8 cellular contexts compared by ENCODE assay signal in genomic region chr3:120742198-120743080, GRCh38. TPM values are rescaled to one million over a fixed set of nuclear protein-coding genes. Genes with fewer than 3 reads are reported as not detected.
DNase-seq lines count a peak whose midpoint lies in the region; ATAC-seq and TF ChIP-seq lines count a peak whose summit lies in the region.

Gene GTF2E1 (plus strand): TSS chr3:120742744. CDS start chr3:120750553, 7,809 bp downstream.
Gene RABL3 (minus strand): TSS chr3:120742516. CDS start chr3:120742507, 9 bp downstream.

- ATAC-seq in GM18502 (IDR thresholded peaks at IDR 0.05; ENCODE audit: poor library complexity, unreplicated experiment) (peak; percentile 98), HG02970 (IDR thresholded peaks at IDR 0.05; ENCODE audit: low FRiP score, unreplicated experiment) (peak; percentile 99), right cardiac atrium (peak; percentile 100)

- WGBS in right cardiac atrium, result under 1% methylated on average over 52 of the region's 52 CpGs

- H3K27ac ChIP-seq in ascending aorta (peak within 1 kb of the TSS; percentile 92 to 93), right cardiac atrium (ENCODE audit: low read length) (peak within 1 kb of the TSS; percentile 95), uterus (peak within 1 kb of the TSS; percentile 92 to 93)

- H3K4me1 ChIP-seq in ascending aorta, result peaks cover 4 to 9% of the 10 kb centered on the region in 2 donors
- H3K4me1 ChIP-seq in right cardiac atrium (ENCODE audit: control insufficient read depth, insufficient read depth, low read length), result no peaks in the 10 kb centered on the region
- H3K4me1 ChIP-seq in uterus, result no peaks in the 10 kb centered on the region

- peak in 1 of 2 donors; percentile 51 for TF ChIP-seq POLR2A in uterus (IDR thresholded peaks at IDR 0.05)

- TF ChIP-seq CTCF in ascending aorta (IDR thresholded peaks at IDR 0.05) (no peak), uterus (IDR thresholded peaks at IDR 0.05) (no peak)

- peaks cover 1% of the 10 kb centered on the region for H3K9me3 Mint-ChIP-seq in T-helper 2 cell treated with Interferon-gamma antibody and Interleukin-4, amounts not matched to agents 5 μg/mL and 100 μg/mL, for 36 hours

- H3K27me3 ChIP-seq in ascending aorta (no peaks in the 10 kb centered on the region), right cardiac atrium (ENCODE audit: control insufficient read depth, insufficient read depth) (no peaks in the 10 kb centered on the region), uterus (no peaks in the 10 kb centered on the region)

- peaks cover 17% of the 10 kb centered on the region for H3K36me3 Mint-ChIP-seq in T-helper 2 cell treated with Interferon-gamma antibody and Interleukin-4, amounts not matched to agents 5 μg/mL and 100 μg/mL, for 36 hours (ENCODE audit: low read depth)

- peaks cover 24% of the 10 kb centered on the region for H3K4me1 Mint-ChIP-seq in T-helper 2 cell treated with Interferon-gamma antibody and Interleukin-4, amounts not matched to agents 5 μg/mL and 100 μg/mL, for 36 hours (ENCODE audit: low read depth)

- intact Hi-C loops in ascending aorta (cut with DNase I), result loop anchor here (1.0 to 10.0 kb wide), 7 partner anchors 146 to 1278 kb away; partner anchors contain the start of genes EAF2, GSK3B, IQCB1 and LRRC58
- intact Hi-C loops in right cardiac atrium (cut with DNase I), result loop anchor here in 1 of 4 donors (10.0 kb wide), 1 partner anchor 138 kb away; no protein-coding TSS in a partner anchor
- intact Hi-C loops in uterus (cut with DNase I; ENCODE audit: low total_unique reads), result no loop called here

- H3K4me3 ChIP-seq in ascending aorta, result peak within 1 kb of the TSS; percentile 87 to 97
- peak within 1 kb of the TSS; percentile 99 for H3K4me3 ChIP-seq in right cardiac atrium (ENCODE audit: low read length)
- peak within 1 kb of the TSS; percentile 72 to 92 for H3K4me3 ChIP-seq in uterus

- H3K4me3 Mint-ChIP-seq in T-helper 2 cell treated with Interferon-gamma antibody and Interleukin-4, amounts not matched to agents 5 μg/mL and 100 μg/mL, for 36 hours, result peak within 1 kb of the TSS; percentile 91

- peak; percentile 98 for DNase-seq in NCI-H1930 (lab: John Stamatoyannopoulos, UW)
- peak; percentile 96 for DNase-seq in T-helper 2 cell treated with Interferon-gamma antibody and Interleukin-4, amounts not matched to agents 5 μg/mL and 100 μg/mL, for 36 hours (ENCODE audit: low spot score)
- DNase-seq in ascending aorta (ENCODE audit: low spot score in 2 of 2), result peak; percentile 96 to 99
- DNase-seq in right cardiac atrium, result peak; percentile 96 to 98 (median 97)
- DNase-seq in pulmonary artery endothelial cell (ENCODE audit: low read depth, low spot score), result peak; percentile 99
- DNase-seq in uterus, result peak; percentile 97 to 98

- peak within 1 kb of the TSS; percentile 97 for H3K27ac Mint-ChIP-seq in T-helper 2 cell treated with Interferon-gamma antibody and Interleukin-4, amounts not matched to agents 5 μg/mL and 100 μg/mL, for 36 hours

- no peaks in the 10 kb centered on the region for H3K27me3 Mint-ChIP-seq in T-helper 2 cell treated with Interferon-gamma antibody and Interleukin-4, amounts not matched to agents 5 μg/mL and 100 μg/mL, for 36 hours (ENCODE audit: low read depth)

- H3K9me3 ChIP-seq in ascending aorta, result peaks cover 0 to 26% of the 10 kb centered on the region in 2 donors
- H3K9me3 ChIP-seq in right cardiac atrium (ENCODE audit: control insufficient read depth, low read length), result no peaks in the 10 kb centered on the region
- H3K9me3 ChIP-seq in uterus, result no peaks in the 10 kb centered on the region

- peaks cover 5 to 15% of the 10 kb centered on the region in 2 donors for H3K36me3 ChIP-seq in ascending aorta
- no peaks in the 10 kb centered on the region for H3K36me3 ChIP-seq in uterus

RNA-seq across cellular contexts. Expression of gene GTF2E1, which starts in this region (rescaled TPM):
- total RNA-seq in ascending aorta (4.4 TPM), right cardiac atrium (10 to 100 TPM; 10.3 to 13.9 (median 11.7) TPM), pulmonary artery endothelial cell (27.0 and 42.2 TPM in 2 replicates), uterus (10 to 100 TPM; 11.0 to 38.5 (median 16.6) TPM)
- polyA plus RNA-seq in right cardiac atrium, result 4.9 TPM

RNA-seq across cellular contexts. Expression of gene RABL3, which starts in this region (rescaled TPM):
- 3.0 TPM for total RNA-seq in ascending aorta
- 10 to 100 TPM; 13.6 to 19.6 (median 15.7) TPM for total RNA-seq in right cardiac atrium
- polyA plus RNA-seq in right cardiac atrium, result 4.7 TPM
- total RNA-seq in pulmonary artery endothelial cell, result 14.6 and 27.7 TPM in 2 replicates
- 10 to 100 TPM in 3 of 4 donors, 1 to 10 TPM in 1; 9.1 to 54.6 (median 31.7) TPM for total RNA-seq in uterus

Comparison
In these comparisons a context has a peak if more than half of its experiments do, and no peak if none do; other contexts are left out.
1. Peak in every context shown above with its lines: DNase-seq, ATAC-seq, H3K4me3 ChIP-seq and H3K27ac ChIP-seq.